In genomic region chr1:116508984-116509980, GRCh38 we compare ENCODE assay signal across 1 cellular context.
TF ChIP-seq lines count a peak whose summit lies in the region.

No MANE protein-coding gene starts in this region.

TF ChIP-seq in HepG2, 621 proteins besides CTCF, POLR2A, EP300 and RAD21 (continued from another document and continues in another):
- TF ChIP-seq ZNF318 (CRISPR knock-in tag; IDR thresholded peaks at IDR 0.05), result no peak
- 0 out of 2 replicates have a peak, but pooled peaks have one; percentile 19 for TF ChIP-seq ZNF772 (CRISPR knock-in tag; IDR thresholded peaks at IDR 0.05)
- no peak for TF ChIP-seq DZIP1 (CRISPR knock-in tag; IDR thresholded peaks at IDR 0.05)
- peak; percentile 81 for TF ChIP-seq PAXIP1 (CRISPR knock-in tag; conservative IDR thresholded peaks at IDR 0.05)
- TF ChIP-seq THAP8 (CRISPR knock-in tag; IDR thresholded peaks at IDR 0.05; ENCODE audit: borderline replicate concordance), result no peak
- no peak for TF ChIP-seq ZNF552 (CRISPR knock-in tag; IDR thresholded peaks at IDR 0.05; ENCODE audit: borderline replicate concordance)
- TF ChIP-seq EHMT2 (IDR thresholded peaks at IDR 0.05; ENCODE audit: borderline replicate concordance, low read depth, low read length), result no peak
- no peak for TF ChIP-seq TCF7L2 (IDR thresholded peaks at IDR 0.05; ENCODE audit: low read depth, low read length)
- peak; percentile 4; the same call in 1 of the 3 replicates for TF ChIP-seq MXI1 (IDR thresholded peaks at IDR 0.05; ENCODE audit: borderline replicate concordance, low read depth, low read length)
- TF ChIP-seq ZSCAN9 (CRISPR knock-in tag; IDR thresholded peaks at IDR 0.05; ENCODE audit: borderline replicate concordance), result no peak
- TF ChIP-seq AHDC1 (CRISPR knock-in tag; IDR thresholded peaks at IDR 0.05; ENCODE audit: borderline replicate concordance), result peak; percentile 69; the same call in 1 of the 2 replicates
- no peak for TF ChIP-seq ZBTB10 (CRISPR knock-in tag; IDR thresholded peaks at IDR 0.05; ENCODE audit: borderline replicate concordance)
- no peak for TF ChIP-seq ARHGAP35 (CRISPR knock-in tag; IDR thresholded peaks at IDR 0.05; ENCODE audit: borderline replicate concordance)
- no peak for TF ChIP-seq JARID2 (CRISPR knock-in tag; IDR thresholded peaks at IDR 0.05; ENCODE audit: insufficient replicate concordance)
- no peak for TF ChIP-seq ZBTB7B (CRISPR knock-in tag; IDR thresholded peaks at IDR 0.05)
- peak; percentile 54 for TF ChIP-seq SAP130 (CRISPR knock-in tag; IDR thresholded peaks at IDR 0.05; ENCODE audit: low read depth)
- no peak for TF ChIP-seq ZBTB39 (CRISPR knock-in tag; IDR thresholded peaks at IDR 0.05)
- TF ChIP-seq THYN1 (CRISPR knock-in tag; IDR thresholded peaks at IDR 0.05; ENCODE audit: borderline replicate concordance, low read depth), result no peak
- TF ChIP-seq RFX5 (IDR thresholded peaks at IDR 0.05; ENCODE audit: low read depth, low read length), result no peak
- no peak for TF ChIP-seq MAX (IDR thresholded peaks at IDR 0.05)
- no peak for TF ChIP-seq ZNF816 (CRISPR knock-in tag; IDR thresholded peaks at IDR 0.05; ENCODE audit: borderline replicate concordance)
- no peak for TF ChIP-seq PCBP1 (IDR thresholded peaks at IDR 0.05; ENCODE audit: borderline replicate concordance, low read depth, low read length)
- no peak for TF ChIP-seq ZNF496 (CRISPR knock-in tag; IDR thresholded peaks at IDR 0.05; ENCODE audit: insufficient replicate concordance)
- TF ChIP-seq CREBL2 (CRISPR knock-in tag; IDR thresholded peaks at IDR 0.05; ENCODE audit: borderline replicate concordance), result no peak
